8 cellular contexts compared by ENCODE assay signal in the genomic region with DNA sequence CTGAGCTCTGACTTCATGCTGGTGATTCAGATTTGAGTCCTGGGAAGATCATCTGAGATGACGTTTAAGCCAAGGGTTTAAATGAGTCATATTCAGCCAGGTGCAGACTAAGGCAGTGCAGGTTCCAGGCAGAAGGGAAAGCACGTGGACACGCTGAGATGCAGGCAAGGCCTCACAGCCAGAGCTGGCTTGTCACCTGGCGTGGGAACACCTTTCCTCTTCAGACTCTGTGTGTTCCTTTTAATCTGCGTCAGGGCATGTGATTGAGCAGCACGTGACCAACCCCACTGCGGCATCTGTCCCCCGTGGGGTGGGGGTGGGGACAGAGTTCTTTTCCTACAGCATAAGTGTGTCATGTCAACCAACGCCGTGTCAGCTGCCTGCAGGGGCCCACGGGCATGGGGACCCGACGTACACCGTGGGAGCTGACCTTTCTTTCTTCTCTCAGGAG. TPM values are rescaled to one million over a fixed set of nuclear protein-coding genes. Genes with fewer than 3 reads are reported as not detected.
DNase-seq lines count a peak whose midpoint lies in the region; ATAC-seq and TF ChIP-seq lines count a peak whose summit lies in the region.

No MANE protein-coding gene starts in this region.

- H3K4me1 ChIP-seq in fibroblast of lung (ENCODE audit: control insufficient read depth, extremely low read depth, insufficient read depth, low read length) (no peaks in the 10 kb centered on the region), uterus (no peaks in the 10 kb centered on the region)

- no peaks in the 10 kb centered on the region for H3K4me1 Mint-ChIP-seq in CD4-positive, alpha-beta T cell (ENCODE audit: low read depth)
- H3K4me1 Mint-ChIP-seq in immature natural killer cell: peaks cover 5 to 10% of the 10 kb centered on the region in 2 donors

- H3K9ac ChIP-seq in fibroblast of lung (ENCODE audit: insufficient read depth, low read length): no peak overlapping the region

- CTCF ChIA-PET in CD4-positive, alpha-beta T cell (lab: Charles Lee): no interaction called here

- no peak for TF ChIP-seq CTCF in CD4-positive, alpha-beta T cell (IDR thresholded peaks at IDR 0.05)
- TF ChIP-seq CTCF in fibroblast of lung (conservative IDR thresholded peaks at IDR 0.05 in 1 of 2, IDR thresholded peaks at IDR 0.05 in 1 of 2; ENCODE audit: low read depth in 1 of 2, low read length in 2 of 2) (no peak), uterus (IDR thresholded peaks at IDR 0.05) (no peak)

- no peaks in the 10 kb centered on the region for H3K9me3 ChIP-seq in CD4-positive, alpha-beta T cell (ENCODE audit: control insufficient read depth, low read length)
- no peaks in the 10 kb centered on the region for H3K9me3 ChIP-seq in fibroblast of lung (ENCODE audit: control insufficient read depth, insufficient read depth, low read depth, low read length)
- H3K9me3 ChIP-seq in uterus: no peaks in the 10 kb centered on the region

- no peak overlapping the region for H3K4me2 ChIP-seq in fibroblast of lung (ENCODE audit: extremely low read depth, insufficient read depth, low read length)

- H4K20me1 ChIP-seq in fibroblast of lung (ENCODE audit: control insufficient read depth, extremely low read depth, insufficient read depth, low read length): no peaks in the 10 kb centered on the region

- no peak overlapping the region for H3K27ac ChIP-seq in CD4-positive, alpha-beta T cell (ENCODE audit: low read depth, low read length)
- H3K27ac ChIP-seq in fibroblast of lung (ENCODE audit: insufficient read depth, low read length) (no peak overlapping the region), uterus (no peak overlapping the region)

- H3K4me3 Mint-ChIP-seq in CD4-positive, alpha-beta T cell: no peak overlapping the region
- no peak overlapping the region for H3K4me3 Mint-ChIP-seq in immature natural killer cell

- intact Hi-C loops in CD4-positive, alpha-beta T cell (cut with DNase I, micrococcal nuclease): no loop called here
- intact Hi-C loops in uterus (cut with DNase I; ENCODE audit: low total_unique reads): no loop called here

- no peak overlapping the region for H3K27ac Mint-ChIP-seq in CD4-positive, alpha-beta T cell
- no peak overlapping the region for H3K27ac Mint-ChIP-seq in immature natural killer cell

- TF ChIP-seq POLR2A in uterus (IDR thresholded peaks at IDR 0.05): no peak

- H3K4me3 ChIP-seq in fibroblast of lung (replicated peaks in 1 of 4; ENCODE audit: control extremely low read depth in 1 of 4, insufficient read depth in 1 of 4, low read depth in 3 of 4, low read length in 4 of 4) (no peak overlapping the region), uterus (no peak overlapping the region)

- POLR2A ChIA-PET in CD4-positive, alpha-beta T cell (lab: Charles Lee): interaction anchor here (1.6 kb wide), 1 partner anchor 13 kb away, joined by 5 read pairs; the partner anchor contains the start of gene IDI1

- H2AFZ ChIP-seq in fibroblast of lung (ENCODE audit: low read length): no peak overlapping the region

- peak in 3 of 10 experiments; percentile 5 to 31 (median 12) for DNase-seq in CD4-positive, alpha-beta T cell
- DNase-seq in M059J (ENCODE audit: low read depth): peak; percentile 70
- DNase-seq in fibroblast of lung (ENCODE audit: low read depth in 2 of 2): peak; percentile 37 to 89
- DNase-seq in NCI-H524 (lab: John Stamatoyannopoulos, UW): no peak
- no peak for DNase-seq in foreskin melanocyte
- no peak for DNase-seq in uterus
- DNase-seq in immature natural killer cell: no peak

- H3K36me3 ChIP-seq in fibroblast of lung (ENCODE audit: control insufficient read depth, insufficient read depth, low read length) (peaks cover 2% of the 10 kb centered on the region), uterus (no peaks in the 10 kb centered on the region)

- ATAC-seq in CD4-positive, alpha-beta T cell (ENCODE audit: poor library complexity): peak; percentile 70
- ATAC-seq in GM19455 (IDR thresholded peaks at IDR 0.05; ENCODE audit: unreplicated experiment): peak; percentile 86

- H3K79me2 ChIP-seq in fibroblast of lung (ENCODE audit: control insufficient read depth, insufficient read depth, low read length): no peaks in the 10 kb centered on the region

- H3K27me3 Mint-ChIP-seq in CD4-positive, alpha-beta T cell: no peaks in the 10 kb centered on the region
- H3K27me3 Mint-ChIP-seq in immature natural killer cell (ENCODE audit: low read depth in 3 of 3): peaks cover 0 to 2% (median 0%) of the 10 kb centered on the region in 3 donors

- peaks cover 35% of the 10 kb centered on the region for H3K36me3 Mint-ChIP-seq in CD4-positive, alpha-beta T cell (ENCODE audit: low read depth)
- peaks cover 7 to 20% (median 17%) of the 10 kb centered on the region in 3 donors for H3K36me3 Mint-ChIP-seq in immature natural killer cell

- no peaks in the 10 kb centered on the region for H3K27me3 ChIP-seq in CD4-positive, alpha-beta T cell (ENCODE audit: control insufficient read depth, insufficient read depth, low read length)
- no peaks in the 10 kb centered on the region for H3K27me3 ChIP-seq in fibroblast of lung (ENCODE audit: control insufficient read depth, insufficient read depth, low read length)
- no peaks in the 10 kb centered on the region for H3K27me3 ChIP-seq in uterus

- H3K9me3 Mint-ChIP-seq in CD4-positive, alpha-beta T cell: no peaks in the 10 kb centered on the region
- no peaks in the 10 kb centered on the region for H3K9me3 Mint-ChIP-seq in immature natural killer cell

RNA-seq across cellular contexts. Expression of gene IDI2, which starts 10.7 kb away (rescaled TPM):
- not detected for total RNA-seq in CD4-positive, alpha-beta T cell
- total RNA-seq in M059J (2014; rRNA removed; shearing (Covaris generic)): not detected in 2 replicates
- total RNA-seq in fibroblast of lung (not detected in 2 replicates), uterus (not detected)
- polyA plus RNA-seq in fibroblast of lung (not detected in 2 replicates), immature natural killer cell (under 1 TPM in 1 of 3 donors, not detected in 2; 0.19 TPM)
- not detected in 2 replicates for polyA plus RNA-seq in fibroblast of lung (2012)
- polyA minus RNA-seq in fibroblast of lung (ENCODE audit: low replicate concordance): not detected in 2 replicates

RNA-seq across cellular contexts. Expression of gene IDI1, which starts 12.6 kb away (rescaled TPM):
- 100 to 1,000 TPM; 244 to 250 TPM for total RNA-seq in CD4-positive, alpha-beta T cell
- total RNA-seq in M059J (2014; rRNA removed; shearing (Covaris generic)): 71.8 and 75.5 TPM in 2 replicates
- total RNA-seq in fibroblast of lung (91.7 and 202 TPM in 2 replicates), uterus (10 to 100 TPM; 10.8 to 64.2 (median 17.9) TPM)
- polyA plus RNA-seq in fibroblast of lung (110 and 156 TPM in 2 replicates), immature natural killer cell (100 to 1,000 TPM in 1 of 3 donors, 10 to 100 TPM in 2; 62.3 to 113 (median 95.9) TPM)
- polyA plus RNA-seq in fibroblast of lung (2012): 80.5 and 109 TPM in 2 replicates
- 13.3 and 13.4 TPM in 2 replicates for polyA minus RNA-seq in fibroblast of lung (ENCODE audit: low replicate concordance)

RNA-seq across cellular contexts. Expression of gene WDR37, which starts 19.8 kb away (rescaled TPM):
- 10 to 100 TPM; 17.0 to 17.7 TPM for total RNA-seq in CD4-positive, alpha-beta T cell
- 4.8 and 5.6 TPM in 2 replicates for total RNA-seq in M059J (2014; rRNA removed; shearing (Covaris generic))
- 9.8 and 13.0 TPM in 2 replicates for total RNA-seq in fibroblast of lung
- polyA plus RNA-seq in fibroblast of lung: 15.8 and 17.2 TPM in 2 replicates
- polyA plus RNA-seq in fibroblast of lung (2012): 11.0 and 12.2 TPM in 2 replicates
- polyA minus RNA-seq in fibroblast of lung (ENCODE audit: low replicate concordance): 47.1 and 56.1 TPM in 2 replicates
- 10 to 100 TPM in 2 of 4 donors, 1 to 10 TPM in 2; 1.3 to 21.7 (median 11.2) TPM for total RNA-seq in uterus
- 10 to 100 TPM; 16.7 to 32.2 (median 26.5) TPM for polyA plus RNA-seq in immature natural killer cell

RNA-seq across cellular contexts. Expression of gene GTPBP4, which starts 48.1 kb away (rescaled TPM):
- 10 to 100 TPM; 50.3 to 53.7 TPM for total RNA-seq in CD4-positive, alpha-beta T cell
- 11.2 and 20.7 TPM in 2 replicates for total RNA-seq in M059J (2014; rRNA removed; shearing (Covaris generic))
- 26.5 and 28.7 TPM in 2 replicates for total RNA-seq in fibroblast of lung
- 34.4 and 51.3 TPM in 2 replicates for polyA plus RNA-seq in fibroblast of lung
- polyA plus RNA-seq in fibroblast of lung (2012): 40.7 and 53.7 TPM in 2 replicates
- 31.3 and 43.0 TPM in 2 replicates for polyA minus RNA-seq in fibroblast of lung (ENCODE audit: low replicate concordance)
- total RNA-seq in uterus: 10 to 100 TPM; 10.5 to 49.0 (median 20.1) TPM
- polyA plus RNA-seq in immature natural killer cell: 10 to 100 TPM; 10.5 to 22.5 (median 18.3) TPM

Comparison
In these comparisons a context has a peak if more than half of its experiments do, and no peak if none do; other contexts are left out.
1. DNase-seq: peak in M059J (single experiment) and fibroblast of lung (2 of 2); none in NCI-H524 (0 of 2), foreskin melanocyte (single experiment), uterus (0 of 2) and immature natural killer cell (0 of 3).